9 cellular contexts compared by ENCODE assay signal in genomic region chr2:179272406-179273192, GRCh38. TPM values are rescaled to one million over a fixed set of nuclear protein-coding genes. Genes with fewer than 3 reads are reported as not detected.
DNase-seq lines count a peak whose midpoint lies in the region; ATAC-seq and TF ChIP-seq lines count a peak whose summit lies in the region.
"Had no signal": no experiment of that assay in that cellular context is flagged by ENCODE, and none has a peak within 500 bp of the region (broad histone marks: within the 10 kb centered on the region; RNA-seq: fewer than 3 reads in every experiment).

No MANE protein-coding gene starts in this region.

- ATAC-seq in esophagus mucosa: peak; percentile 77
- ATAC-seq in stimulated activated naive CD8-positive, alpha-beta T cell treated with anti-CD3 and anti-CD28 coated beads, Interleukin-15, amount 100 ng/mL, for 72 hours: no peak

- H3K4me1 Mint-ChIP-seq in neural crest cell: peaks cover 48% of the 10 kb centered on the region
- no peaks in the 10 kb centered on the region for H3K4me1 Mint-ChIP-seq in stimulated activated naive CD8-positive, alpha-beta T cell treated with anti-CD3 and anti-CD28 coated beads, Interleukin-15, amount 100 ng/mL, for 72 hours

- DNase-seq in AG20443 (ENCODE audit: low spot score): peak; percentile 68
- DNase-seq in NCI-H2196 (lab: John Stamatoyannopoulos, UW; ENCODE audit: unreplicated experiment): peak; percentile 78
- no peak for DNase-seq in neural crest cell (ENCODE audit: low read depth, low spot score)
- no peak for DNase-seq in GM20000 (ENCODE audit: low spot score)
- DNase-seq in stimulated activated naive CD8-positive, alpha-beta T cell treated with anti-CD3 and anti-CD28 coated beads, Interleukin-15, amount 100 ng/mL, for 72 hours: no peak
- DNase-seq in GF-D8 (lab: John Stamatoyannopoulos, UW): no peak
- DNase-seq in activated T-cell treated with anti-CD3 and anti-CD28 coated beads, Interleukin-2, amount 50 U/mL, for 1 hour: no peak
- DNase-seq: DND-41 had no signal

- H3K27me3 Mint-ChIP-seq in neural crest cell (ENCODE audit: low read depth): no peaks in the 10 kb centered on the region
- H3K27me3 Mint-ChIP-seq in stimulated activated naive CD8-positive, alpha-beta T cell treated with anti-CD3 and anti-CD28 coated beads, Interleukin-15, amount 100 ng/mL, for 72 hours: peaks cover 16% of the 10 kb centered on the region

- no peaks in the 10 kb centered on the region for H3K9me3 Mint-ChIP-seq in neural crest cell
- H3K9me3 Mint-ChIP-seq in stimulated activated naive CD8-positive, alpha-beta T cell treated with anti-CD3 and anti-CD28 coated beads, Interleukin-15, amount 100 ng/mL, for 72 hours: no peaks in the 10 kb centered on the region

- no peak overlapping the region for H3K4me3 Mint-ChIP-seq in neural crest cell
- H3K4me3 Mint-ChIP-seq in stimulated activated naive CD8-positive, alpha-beta T cell treated with anti-CD3 and anti-CD28 coated beads, Interleukin-15, amount 100 ng/mL, for 72 hours: no peak overlapping the region

- no peaks in the 10 kb centered on the region for H3K36me3 Mint-ChIP-seq in neural crest cell (ENCODE audit: low read depth)

- peak overlapping the region; percentile 59 for H3K27ac Mint-ChIP-seq in neural crest cell (ENCODE audit: unreplicated experiment)
- H3K27ac Mint-ChIP-seq in stimulated activated naive CD8-positive, alpha-beta T cell treated with anti-CD3 and anti-CD28 coated beads, Interleukin-15, amount 100 ng/mL, for 72 hours: no peak overlapping the region

- TF ChIP-seq CTCF in neural crest cell (conservative IDR thresholded peaks at IDR 0.05) (no peak), GM20000 (IDR thresholded peaks at IDR 0.05; ENCODE audit: extremely low read depth, missing control alignments) (no peak)

RNA-seq across cellular contexts. Expression of gene SESTD1, which starts 8.0 kb away (rescaled TPM):
- total RNA-seq in esophagus mucosa: 19.8 TPM
- total RNA-seq in neural crest cell: 98.2 and 99.7 TPM in 2 replicates

Comparison
In these comparisons a context has a peak if more than half of its experiments do, and no peak if none do; other contexts are left out.
1. DNase-seq: peak in AG20443 (single experiment) and NCI-H2196 (single experiment); none in neural crest cell (single experiment), GM20000 (single experiment), stimulated activated naive CD8-positive, alpha-beta T cell treated with anti-CD3 and anti-CD28 coated beads, Interleukin-15, amount 100 ng/mL, for 72 hours (0 of 2), GF-D8 (single experiment) and activated T-cell treated with anti-CD3 and anti-CD28 coated beads, Interleukin-2, amount 50 U/mL, for 1 hour (single experiment).